ENCODE assay signal across 8 cellular contexts in the genomic region with DNA sequence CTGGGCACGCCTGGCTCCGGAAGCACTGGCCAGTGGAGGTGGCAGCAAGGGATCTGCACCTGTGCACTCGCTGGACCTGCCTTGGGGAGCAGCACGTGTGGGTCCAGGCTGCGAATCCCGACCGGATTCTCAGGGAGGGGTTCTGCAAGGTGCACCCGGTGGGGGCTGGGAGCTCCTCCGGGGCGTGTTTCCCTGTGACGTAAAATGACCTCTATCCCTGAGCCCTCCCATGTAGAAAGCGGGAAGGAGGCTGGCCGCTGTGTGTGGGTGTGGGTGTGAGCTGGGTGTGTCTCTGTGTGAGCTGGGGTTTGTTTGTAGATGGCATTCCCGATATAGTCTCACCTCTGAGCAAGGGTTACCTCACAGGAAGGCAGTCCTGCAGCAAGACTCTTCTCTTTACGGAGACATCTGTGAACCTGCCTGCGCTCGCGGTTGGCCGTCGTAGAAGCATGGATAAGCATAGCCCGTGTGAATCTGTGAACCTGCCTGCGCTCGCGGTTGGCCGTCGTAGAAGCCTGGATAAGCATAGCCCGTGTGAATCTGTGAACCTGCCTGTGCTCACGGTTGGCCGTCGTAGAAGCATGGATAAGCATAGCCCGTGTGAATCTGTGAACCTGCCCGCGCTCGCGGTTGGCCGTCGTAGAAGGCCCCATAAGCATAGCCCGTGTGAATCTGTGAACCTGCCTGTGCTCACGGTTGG. TPM values are rescaled to one million over a fixed set of nuclear protein-coding genes. Genes with fewer than 3 reads are reported as not detected.
DNase-seq lines count a peak whose midpoint lies in the region; ATAC-seq, FAIRE-seq and TF ChIP-seq lines count a peak whose summit lies in the region.
"Not testable (repeated sequence)": the region's sequence is repeated elsewhere in the genome, so short reads cannot be mapped to it uniquely, and the experiment has no call there.
"Had no signal": no experiment of that assay in that cellular context is flagged by ENCODE, and none has a peak within 500 bp of the region (broad histone marks: within the 10 kb centered on the region; RNA-seq: fewer than 3 reads in every experiment).

No MANE protein-coding gene starts in this region.

- not testable (repeated sequence) for TF ChIP-seq RAD21 in HepG2 (CRISPR knock-in tag; IDR thresholded peaks at IDR 0.05)

- peaks cover 36% of the 10 kb centered on the region for H3K4me1 ChIP-seq in PC-3 (ENCODE audit: insufficient read depth, low read length)
- H3K4me1 ChIP-seq in HepG2 (ENCODE audit: insufficient read depth, low read length), result peaks cover 69% of the 10 kb centered on the region
- H3K4me1 ChIP-seq in muscle layer of duodenum (ENCODE audit: control insufficient read depth in 1 of 2, insufficient read depth in 2 of 2, low read length in 2 of 2), result not testable (repeated sequence)
- H3K4me1 ChIP-seq in upper lobe of right lung, result peaks cover 15% of the 10 kb centered on the region

- TF ChIP-seq CTCF in PC-3 (conservative IDR thresholded peaks at IDR 0.05; ENCODE audit: low read depth, low read length); epithelial cell of esophagus (IDR thresholded peaks at IDR 0.05; ENCODE audit: insufficient read depth, low read depth, low read length, missing control alignments); HepG2 (CRISPR knock-in tag; IDR thresholded peaks at IDR 0.05); upper lobe of right lung (IDR thresholded peaks at IDR 0.05): not testable (repeated sequence)

- not testable (repeated sequence) for H3K36me3 ChIP-seq in H7 (replicated peaks; ENCODE audit: control insufficient read depth, insufficient read depth, low read length); PC-3 (ENCODE audit: low read depth, low read length); HepG2 (replicated peaks in 1 of 2; ENCODE audit: control insufficient read depth in 1 of 2, insufficient read depth in 2 of 2, low read length in 2 of 2); muscle layer of duodenum (ENCODE audit: control insufficient read depth in 1 of 2, insufficient read depth in 2 of 2, low read length in 2 of 2); upper lobe of right lung

- ATAC-seq in PC-3, result peak; percentile 86
- ATAC-seq in HepG2, result not testable (repeated sequence)
- peak; percentile 52 for ATAC-seq in upper lobe of right lung

- peak overlapping the region; percentile 67 for H3K27ac ChIP-seq in PC-3 (ENCODE audit: low read length)
- not testable (repeated sequence) for H3K27ac ChIP-seq in HepG2 (ENCODE audit: extremely low read length, insufficient read depth, low read length); upper lobe of right lung
- peak overlapping the region; percentile 9 for H3K27ac ChIP-seq in muscle layer of duodenum (ENCODE audit: low read length)

- POLR2A ChIA-PET in PC-3 (lab: Charles Lee; ENCODE audit: unreplicated experiment), result interaction anchor here (0.6 to 0.7 kb wide), 2 partner anchors 18 to 39 kb away, joined by 3 to 5 read pairs; a partner anchor contains a TSS
- POLR2A ChIA-PET in HepG2 (lab: Yijun Ruan, JAX), result interaction anchor here (1.1 to 2.3 kb wide), 3 partner anchors 10 to 18 kb away, joined by 6 to 11 read pairs (median 9); a partner anchor contains a TSS

- not testable (repeated sequence) for H4K20me1 ChIP-seq in PC-3 (ENCODE audit: low read length)
- peaks cover 10% of the 10 kb centered on the region; the same call in 1 of the 2 replicates for H4K20me1 ChIP-seq in HepG2 (ENCODE audit: insufficient read depth, low read length)

- FAIRE-seq in HepG2 (lab: Jason Lieb, UNC), result not testable (repeated sequence)

- WGBS in HepG2 (ENCODE audit: low lambda C conversion rate), result 89% methylated on average over 31 of the region's 39 CpGs

- not testable (repeated sequence) for TF ChIP-seq EP300 in HepG2 (IDR thresholded peaks at IDR 0.05; ENCODE audit: low read depth in 2 of 2, low read length in 2 of 2)
- TF ChIP-seq EP300 in HepG2 (CRISPR knock-in tag; IDR thresholded peaks at IDR 0.05; ENCODE audit: borderline replicate concordance), result peak; percentile 27; the same call in 1 of the 2 replicates

- 0 out of 4 replicates have a peak, but pooled peaks of 1 of the 2 experiments have one; percentile 7 for TF ChIP-seq POLR2A in HepG2 (IDR thresholded peaks at IDR 0.05; ENCODE audit: insufficient read depth in 1 of 2, low read depth in 2 of 2, low read length in 2 of 2)

- not testable (repeated sequence) for H3F3A ChIP-seq in PC-3 (ENCODE audit: low read length, unreplicated experiment)

- not testable (repeated sequence) for H3K4me3 ChIP-seq in H7 (ENCODE audit: insufficient read depth, low read depth, low read length); PC-3 (ENCODE audit: low read length); epithelial cell of esophagus (ENCODE audit: low read length); HepG2 (replicated peaks in 1 of 3; ENCODE audit: insufficient read depth in 1 of 3, low read depth in 2 of 3, low read length in 3 of 3); muscle layer of duodenum (ENCODE audit: low read depth in 1 of 2, low read length in 2 of 2); upper lobe of right lung

- BruUV-seq in PC-3 (replicated peaks; lab: Mats Ljungman, UMichigan); HepG2 (replicated peaks; lab: Mats Ljungman, UMichigan): not testable (repeated sequence)

- CTCF ChIA-PET in PC-3 (lab: Charles Lee); HepG2 (lab: Yijun Ruan, JAX; ENCODE audit: low intra/inter-chr PET ratio, low total read pairs): not testable (repeated sequence)

- not testable (repeated sequence) for H2AFZ ChIP-seq in PC-3 (ENCODE audit: low read length); HepG2 (ENCODE audit: low read length)

- in situ Hi-C loops in HepG2 (cut with HindIII; ENCODE audit: extremely low pct_ligation_motif_present, low pct_unique_long_range_greater_than_20kb), result not testable (repeated sequence)

- intact Hi-C loops in PC-3 (cut with micrococcal nuclease); HepG2 (cut with micrococcal nuclease; ENCODE audit: unreplicated experiment); upper lobe of right lung (cut with DNase I): not testable (repeated sequence)

- H3K9me2 ChIP-seq in PC-3 (replicated peaks; ENCODE audit: low read length), result not testable (repeated sequence)

- H3K79me2 ChIP-seq in PC-3 (ENCODE audit: low read length), result not testable (repeated sequence)
- H3K79me2 ChIP-seq in HepG2 (ENCODE audit: insufficient read depth, low read length), result peaks cover 24% of the 10 kb centered on the region

- H3K9ac ChIP-seq in PC-3 (ENCODE audit: low read length), result peak overlapping the region; percentile 31; the same call in 1 of the 2 replicates
- not testable (repeated sequence) for H3K9ac ChIP-seq in HepG2 (ENCODE audit: insufficient read depth, low read depth, low read length)

- not testable (repeated sequence) for H3K27me3 ChIP-seq in H7 (ENCODE audit: control insufficient read depth, insufficient read depth, low read length); PC-3 (ENCODE audit: low read length); HepG2 (ENCODE audit: control insufficient read depth in 1 of 2, insufficient read depth in 2 of 2, low read length in 2 of 2); muscle layer of duodenum (ENCODE audit: low read depth, low read length); upper lobe of right lung

- H3K4me2 ChIP-seq in PC-3 (ENCODE audit: low read length), result peak overlapping the region; percentile 53
- H3K4me2 ChIP-seq in HepG2 (ENCODE audit: low read depth, low read length), result not testable (repeated sequence)

- H3K9me3 ChIP-seq in PC-3 (ENCODE audit: low read length); HepG2 (ENCODE audit: low read length); muscle layer of duodenum (ENCODE audit: control insufficient read depth in 1 of 2, low read length in 2 of 2); upper lobe of right lung: not testable (repeated sequence)

- DNase-seq in H7 (peak; percentile 22), PC-3 (peak; percentile 84), SW480 (ENCODE audit: low spot score) (peak; percentile 93), epithelial cell of esophagus (ENCODE audit: low read depth) (peak; percentile 19)
- DNase-seq in HepG2 (ENCODE audit: low spot score); upper lobe of right lung: not testable (repeated sequence)

RNA-seq across cellular contexts. Expression of a gene that starts 5.5 kb away (rescaled TPM):
- 8.2 and 9.6 TPM in 2 replicates for total RNA-seq in H7 (2014; rRNA removed; shearing (Covaris generic))
- total RNA-seq in PC-3 (2014; rRNA removed), result 12.3 and 13.2 TPM in 2 replicates
- total RNA-seq in HepG2 (2016; rRNA removed; fragmentation: Illumina TruSeq; extraction: Trizol), result 7.6 and 13.3 TPM in 2 replicates
- total RNA-seq in HepG2 (2016; cell fraction: cytosol; rRNA removed; fragmentation: Illumina TruSeq; extraction: Trizol; ENCODE audit: low read depth), result 7.4 and 7.6 TPM in 2 replicates
- total RNA-seq in HepG2 (2016; cell fraction: insoluble cytoplasmic fraction; rRNA removed; fragmentation: Illumina TruSeq; extraction: Trizol), result 6.9 and 15.0 TPM in 2 replicates
- 13.7 and 13.8 TPM in 2 replicates for total RNA-seq in HepG2 (2016; cell fraction: membrane; rRNA removed; fragmentation: Illumina TruSeq; extraction: Trizol)
- 16.9 and 26.9 TPM in 2 replicates for total RNA-seq in HepG2 (2016; cell fraction: nucleus; rRNA removed; fragmentation: Illumina TruSeq; extraction: Trizol)
- polyA plus RNA-seq in HepG2 (2011; rRNA removed), result 37.5 and 55.7 TPM in 2 replicates
- polyA plus RNA-seq in HepG2 (2011; cell fraction: cytosol; rRNA removed), result 29.8 and 35.9 TPM in 2 replicates
- polyA plus RNA-seq in HepG2 (2011; cell fraction: nucleus; rRNA removed), result 186 and 193 TPM in 2 replicates
- polyA plus RNA-seq in HepG2 (2012), result 30.1 and 41.7 TPM in 2 replicates
- polyA plus RNA-seq in HepG2 (2016; cell fraction: cytosol; fragmentation: Illumina TruSeq; extraction: Trizol; ENCODE audit: low read depth), result 5.5 and 5.7 TPM in 2 replicates
- polyA plus RNA-seq in HepG2 (2016; cell fraction: insoluble cytoplasmic fraction; fragmentation: Illumina TruSeq; extraction: Trizol; ENCODE audit: low read depth), result 9.8 and 12.7 TPM in 2 replicates
- polyA plus RNA-seq in HepG2 (2016; cell fraction: membrane; fragmentation: Illumina TruSeq; extraction: Trizol; ENCODE audit: low read depth), result 11.2 and 11.5 TPM in 2 replicates
- 72.0 and 77.2 TPM in 2 replicates for polyA plus RNA-seq in HepG2 (2016; cell fraction: nucleus; fragmentation: Illumina TruSeq; extraction: Trizol; ENCODE audit: insufficient read depth, low read depth)
- 39.8 and 51.7 TPM in 2 replicates for polyA minus RNA-seq in HepG2 (2011; rRNA and poly(A)+ RNA removed; ENCODE audit: low replicate concordance)
- 21.2 and 22.1 TPM in 2 replicates for polyA minus RNA-seq in HepG2 (2011; cell fraction: cytosol; rRNA and poly(A)+ RNA removed)
- 47.1 and 54.0 TPM in 2 replicates for polyA minus RNA-seq in HepG2 (2011; cell fraction: nucleus; rRNA and poly(A)+ RNA removed)
- total RNA-seq in upper lobe of right lung, result 9.5 TPM
- polyA plus RNA-seq: CD4-positive, CD25-positive, alpha-beta regulatory T cell had no signal

RNA-seq across cellular contexts. Expression of a gene that starts 17.4 kb away (rescaled TPM):
- total RNA-seq in H7 (2014; rRNA removed; shearing (Covaris generic)), result 51.9 and 52.0 TPM in 2 replicates
- total RNA-seq in PC-3 (2014; rRNA removed) (45.0 and 62.9 TPM in 2 replicates), HepG2 (2016; rRNA removed; fragmentation: Illumina TruSeq; extraction: Trizol) (45.7 and 106 TPM in 2 replicates), upper lobe of right lung (6.1 TPM)
- 46.6 and 48.3 TPM in 2 replicates for total RNA-seq in HepG2 (2016; cell fraction: cytosol; rRNA removed; fragmentation: Illumina TruSeq; extraction: Trizol; ENCODE audit: low read depth)
- total RNA-seq in HepG2 (2016; cell fraction: insoluble cytoplasmic fraction; rRNA removed; fragmentation: Illumina TruSeq; extraction: Trizol), result 43.7 and 101 TPM in 2 replicates
- total RNA-seq in HepG2 (2016; cell fraction: membrane; rRNA removed; fragmentation: Illumina TruSeq; extraction: Trizol), result 27.1 and 30.3 TPM in 2 replicates
- 179 and 193 TPM in 2 replicates for total RNA-seq in HepG2 (2016; cell fraction: nucleus; rRNA removed; fragmentation: Illumina TruSeq; extraction: Trizol)
- 77.9 and 88.0 TPM in 2 replicates for polyA plus RNA-seq in HepG2 (2011; rRNA removed)
- polyA plus RNA-seq in HepG2 (2011; cell fraction: cytosol; rRNA removed), result 20.9 and 33.5 TPM in 2 replicates
- polyA plus RNA-seq in HepG2 (2011; cell fraction: nucleus; rRNA removed), result 552 and 945 TPM in 2 replicates
- 51.2 and 57.6 TPM in 2 replicates for polyA plus RNA-seq in HepG2 (2012)
- 6.7 and 7.8 TPM in 2 replicates for polyA plus RNA-seq in HepG2 (2016; cell fraction: cytosol; fragmentation: Illumina TruSeq; extraction: Trizol; ENCODE audit: low read depth)
- 40.2 and 46.3 TPM in 2 replicates for polyA plus RNA-seq in HepG2 (2016; cell fraction: insoluble cytoplasmic fraction; fragmentation: Illumina TruSeq; extraction: Trizol; ENCODE audit: low read depth)
- 13.5 and 16.8 TPM in 2 replicates for polyA plus RNA-seq in HepG2 (2016; cell fraction: membrane; fragmentation: Illumina TruSeq; extraction: Trizol; ENCODE audit: low read depth)
- polyA plus RNA-seq in HepG2 (2016; cell fraction: nucleus; fragmentation: Illumina TruSeq; extraction: Trizol; ENCODE audit: insufficient read depth, low read depth), result 471 and 532 TPM in 2 replicates
- polyA minus RNA-seq in HepG2 (2011; rRNA and poly(A)+ RNA removed; ENCODE audit: low replicate concordance), result 118 and 216 TPM in 2 replicates
- polyA minus RNA-seq in HepG2 (2011; cell fraction: cytosol; rRNA and poly(A)+ RNA removed), result 14.8 and 19.6 TPM in 2 replicates
- 151 and 196 TPM in 2 replicates for polyA minus RNA-seq in HepG2 (2011; cell fraction: nucleus; rRNA and poly(A)+ RNA removed)

RNA-seq across cellular contexts. Expression of a gene that starts 39.6 kb away (rescaled TPM):
- total RNA-seq in H7 (2014; rRNA removed; shearing (Covaris generic)), result 70.5 and 71.8 TPM in 2 replicates
- 77.9 and 79.6 TPM in 2 replicates for total RNA-seq in PC-3 (2014; rRNA removed)
- 98.4 and 138 TPM in 2 replicates for total RNA-seq in HepG2 (2016; rRNA removed; fragmentation: Illumina TruSeq; extraction: Trizol)
- total RNA-seq in HepG2 (2016; cell fraction: cytosol; rRNA removed; fragmentation: Illumina TruSeq; extraction: Trizol; ENCODE audit: low read depth), result 70.6 and 87.2 TPM in 2 replicates
- 75.7 and 144 TPM in 2 replicates for total RNA-seq in HepG2 (2016; cell fraction: insoluble cytoplasmic fraction; rRNA removed; fragmentation: Illumina TruSeq; extraction: Trizol)
- total RNA-seq in HepG2 (2016; cell fraction: membrane; rRNA removed; fragmentation: Illumina TruSeq; extraction: Trizol), result 50.6 and 58.6 TPM in 2 replicates
- 110 and 124 TPM in 2 replicates for total RNA-seq in HepG2 (2016; cell fraction: nucleus; rRNA removed; fragmentation: Illumina TruSeq; extraction: Trizol)
- 206 and 274 TPM in 2 replicates for polyA plus RNA-seq in HepG2 (2011; rRNA removed)
- polyA plus RNA-seq in HepG2 (2011; cell fraction: cytosol; rRNA removed), result 65.2 and 80.6 TPM in 2 replicates
- polyA plus RNA-seq in HepG2 (2011; cell fraction: nucleus; rRNA removed), result 1,625 and 1,754 TPM in 2 replicates
- polyA plus RNA-seq in HepG2 (2012), result 188 and 209 TPM in 2 replicates
- 17.8 and 22.1 TPM in 2 replicates for polyA plus RNA-seq in HepG2 (2016; cell fraction: cytosol; fragmentation: Illumina TruSeq; extraction: Trizol; ENCODE audit: low read depth)
- polyA plus RNA-seq in HepG2 (2016; cell fraction: insoluble cytoplasmic fraction; fragmentation: Illumina TruSeq; extraction: Trizol; ENCODE audit: low read depth), result 69.5 and 77.6 TPM in 2 replicates
- 24.7 and 32.6 TPM in 2 replicates for polyA plus RNA-seq in HepG2 (2016; cell fraction: membrane; fragmentation: Illumina TruSeq; extraction: Trizol; ENCODE audit: low read depth)
- 312 and 330 TPM in 2 replicates for polyA plus RNA-seq in HepG2 (2016; cell fraction: nucleus; fragmentation: Illumina TruSeq; extraction: Trizol; ENCODE audit: insufficient read depth, low read depth)
- 107 and 121 TPM in 2 replicates for polyA minus RNA-seq in HepG2 (2011; rRNA and poly(A)+ RNA removed; ENCODE audit: low replicate concordance)
- 35.2 and 43.3 TPM in 2 replicates for polyA minus RNA-seq in HepG2 (2011; cell fraction: cytosol; rRNA and poly(A)+ RNA removed)
- 166 and 179 TPM in 2 replicates for polyA minus RNA-seq in HepG2 (2011; cell fraction: nucleus; rRNA and poly(A)+ RNA removed)
- 162 TPM for total RNA-seq in upper lobe of right lung
